Comparison of ENCODE assay signal across 19 cellular contexts in genomic region chr1:9309991-9310390, GRCh38.
"Had no signal": no experiment of that assay in that cellular context is flagged by ENCODE, and none has a peak within 500 bp of the region (broad histone marks: within the 10 kb centered on the region; RNA-seq: fewer than 3 reads in every experiment).

No MANE protein-coding gene starts in this region.

- H3K27ac ChIP-seq: esophagus squamous epithelium, hepatocyte, left ventricle myocardium inferior, lower lobe of right lung, right atrium auricular region, suprapubic skin, upper lobe of right lung, vagina had no signal

- ATAC-seq: effector memory CD8-positive, alpha-beta T cell; left cardiac atrium; lower lobe of right lung; stimulated activated naive CD8-positive, alpha-beta T cell treated with anti-CD3 and anti-CD28 coated beads, Interleukin-15, Interleukin-2, amounts not matched to agents 100 U/mL and 50 U/mL, for 24 hours; upper lobe of right lung had no signal

- FAIRE-seq: colon, kidney had no signal

- H3K36me3 ChIP-seq: left ventricle myocardium inferior, lower lobe of right lung, right atrium auricular region, suprapubic skin, thyroid gland, upper lobe of right lung, vagina had no signal

- H3K4me2 ChIP-seq: hepatocyte had no signal

- H3K9me3 ChIP-seq: esophagus squamous epithelium, left ventricle myocardium inferior, lower lobe of right lung, right atrium auricular region, suprapubic skin, thyroid gland, upper lobe of right lung, vagina had no signal

- DNase-seq: effector memory CD8-positive, alpha-beta T cell; esophagus squamous epithelium; foreskin fibroblast; head of caudate nucleus; kidney; left cardiac atrium; left ventricle myocardium inferior; lower lobe of right lung; naive B cell; stimulated activated CD4-positive, alpha-beta T cell treated with anti-CD3 and anti-CD28 coated beads, Interleukin-2, amount 100 ng/mL, for 48 hours; stimulated activated naive CD8-positive, alpha-beta T cell treated with anti-CD3 and anti-CD28 coated beads, Interleukin-15, Interleukin-2, amounts not matched to agents 100 U/mL and 50 U/mL, for 24 hours; thyroid gland; upper lobe of right lung had no signal

- H3K27me3 ChIP-seq: esophagus squamous epithelium, hepatocyte, right atrium auricular region, suprapubic skin, thyroid gland, upper lobe of right lung, vagina had no signal

- H3K4me3 ChIP-seq: esophagus squamous epithelium, hepatocyte, left ventricle myocardium inferior, lower lobe of right lung, right atrium auricular region, smooth muscle cell, suprapubic skin, thyroid gland, upper lobe of right lung, vagina had no signal

- H2AFZ ChIP-seq: hepatocyte had no signal

- H3K4me1 ChIP-seq: upper lobe of right lung had no signal
